8 cellular contexts compared by ENCODE assay signal in the genomic region with DNA sequence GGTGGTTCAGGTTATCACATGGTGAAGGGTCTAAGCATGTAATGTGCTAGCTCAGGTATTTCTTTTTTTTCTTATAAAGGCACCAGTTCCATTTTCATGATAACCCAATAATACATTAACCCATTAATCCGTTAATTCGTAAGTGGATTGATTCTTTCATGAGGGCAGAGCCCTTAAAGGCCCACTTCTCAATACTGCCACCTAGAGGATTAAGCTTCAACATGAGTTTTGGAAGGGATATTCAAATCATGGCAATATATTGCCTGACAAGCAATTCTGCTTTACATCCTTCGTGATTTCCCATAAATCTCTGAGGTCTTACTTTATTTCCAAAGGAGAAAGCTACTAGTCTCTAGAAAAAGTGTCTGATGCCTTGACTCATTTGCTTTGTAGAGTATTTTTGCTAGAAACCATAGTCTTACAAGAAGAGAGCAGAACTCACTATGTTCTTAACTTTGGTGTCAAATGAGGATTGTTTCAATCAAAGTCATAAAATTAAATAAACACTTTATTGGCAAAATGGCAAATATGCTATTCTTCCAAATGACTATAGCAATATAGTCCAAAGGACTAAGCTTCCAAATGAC.
A peak's percentile ranks its signal among the peaks of the same experiment; 100 is the strongest.
DNase-seq lines count a peak whose midpoint lies in the region; ATAC-seq and TF ChIP-seq lines count a peak whose summit lies in the region.

No MANE protein-coding gene starts in this region.

- no peak overlapping the region for H3K4me3 Mint-ChIP-seq in stimulated activated naive CD8-positive, alpha-beta T cell treated with anti-CD3 and anti-CD28 coated beads, Interleukin-15, amount 100 ng/mL, for 72 hours
- no peak overlapping the region for H3K4me3 Mint-ChIP-seq in activated CD8-positive, alpha-beta memory T cell treated with anti-CD3 and anti-CD28 coated beads, Interleukin-2, amount 10 ng/mL, durations not matched to agents 7 days and 5 days

- no peaks in the 10 kb centered on the region for H3K9me2 ChIP-seq in SU-DHL-6 (replicated peaks; ENCODE audit: insufficient read depth, low read length)

- no peaks in the 10 kb centered on the region for H3K9me3 Mint-ChIP-seq in stimulated activated naive CD8-positive, alpha-beta T cell treated with anti-CD3 and anti-CD28 coated beads, Interleukin-15, amount 100 ng/mL, for 72 hours
- H3K9me3 Mint-ChIP-seq in activated CD8-positive, alpha-beta memory T cell treated with anti-CD3 and anti-CD28 coated beads, Interleukin-2, amount 10 ng/mL, durations not matched to agents 7 days and 5 days (ENCODE audit: low read depth): no peaks in the 10 kb centered on the region

- H3K4me2 ChIP-seq in SU-DHL-6 (ENCODE audit: low read depth, low read length, poor library complexity, severe bottlenecking): no peak overlapping the region

- no peak for TF ChIP-seq EP300 in tibial nerve (IDR thresholded peaks at IDR 0.05)

- no peak overlapping the region for H3K27ac Mint-ChIP-seq in stimulated activated naive CD8-positive, alpha-beta T cell treated with anti-CD3 and anti-CD28 coated beads, Interleukin-15, amount 100 ng/mL, for 72 hours
- H3K27ac Mint-ChIP-seq in activated CD8-positive, alpha-beta memory T cell treated with anti-CD3 and anti-CD28 coated beads, Interleukin-2, amount 10 ng/mL, durations not matched to agents 7 days and 5 days: no peak overlapping the region

- no peaks in the 10 kb centered on the region for H3K79me2 ChIP-seq in SU-DHL-6 (ENCODE audit: insufficient read depth, low read length)

- no peaks in the 10 kb centered on the region for H3K36me3 Mint-ChIP-seq in activated CD8-positive, alpha-beta memory T cell treated with anti-CD3 and anti-CD28 coated beads, Interleukin-2, amount 10 ng/mL, durations not matched to agents 7 days and 5 days

- peaks cover 25% of the 10 kb centered on the region for H3K27me3 Mint-ChIP-seq in stimulated activated naive CD8-positive, alpha-beta T cell treated with anti-CD3 and anti-CD28 coated beads, Interleukin-15, amount 100 ng/mL, for 72 hours
- no peaks in the 10 kb centered on the region for H3K27me3 Mint-ChIP-seq in activated CD8-positive, alpha-beta memory T cell treated with anti-CD3 and anti-CD28 coated beads, Interleukin-2, amount 10 ng/mL, durations not matched to agents 7 days and 5 days

- CTCF ChIA-PET in activated CD8-positive, alpha-beta memory T cell treated with anti-CD3 and anti-CD28 coated beads, Interleukin-2, amount 10 ng/mL, durations not matched to agents 7 days and 5 days (lab: Charles Lee): interaction anchor here (0.8 to 1.9 kb wide), 9 partner anchors 9 to 504 kb away, joined by 3 to 5 read pairs (median 4); no protein-coding TSS in a partner anchor

- no peaks in the 10 kb centered on the region for H3K36me3 ChIP-seq in SU-DHL-6 (ENCODE audit: low read length)
- no peaks in the 10 kb centered on the region for H3K36me3 ChIP-seq in tibial nerve

- peak; percentile 59 for ATAC-seq in GM21576 (IDR thresholded peaks at IDR 0.05; ENCODE audit: unreplicated experiment)
- no peak for ATAC-seq in stimulated activated naive CD8-positive, alpha-beta T cell treated with anti-CD3 and anti-CD28 coated beads, Interleukin-15, amount 100 ng/mL, for 72 hours
- no peak for ATAC-seq in activated CD8-positive, alpha-beta memory T cell treated with anti-CD3 and anti-CD28 coated beads, Interleukin-2, amount 10 ng/mL, durations not matched to agents 7 days and 5 days

- no peak overlapping the region for H3K27ac ChIP-seq in SU-DHL-6 (ENCODE audit: low read depth, low read length)
- no peak overlapping the region for H3K27ac ChIP-seq in tibial nerve

- no peaks in the 10 kb centered on the region for H3K4me1 Mint-ChIP-seq in stimulated activated naive CD8-positive, alpha-beta T cell treated with anti-CD3 and anti-CD28 coated beads, Interleukin-15, amount 100 ng/mL, for 72 hours
- H3K4me1 Mint-ChIP-seq in activated CD8-positive, alpha-beta memory T cell treated with anti-CD3 and anti-CD28 coated beads, Interleukin-2, amount 10 ng/mL, durations not matched to agents 7 days and 5 days: no peaks in the 10 kb centered on the region

- no peak overlapping the region for H3K9ac ChIP-seq in SU-DHL-6 (ENCODE audit: low read length)

- TF ChIP-seq POLR2A in tibial nerve (IDR thresholded peaks at IDR 0.05): no peak

- H3K4me3 ChIP-seq in SU-DHL-6 (ENCODE audit: insufficient read depth, low read length, poor library complexity, severe bottlenecking): no peak overlapping the region
- H3K4me3 ChIP-seq in tibial nerve: no peak overlapping the region

- WGBS in tibial nerve, 2 donors: 11 to 14% methylated on average over 3 of the region's 3 CpGs

- H3F3A ChIP-seq in SU-DHL-6 (ENCODE audit: insufficient read depth): no peaks in the 10 kb centered on the region

- no peaks in the 10 kb centered on the region for H4K20me1 ChIP-seq in SU-DHL-6 (ENCODE audit: low read depth, low read length)

- no peaks in the 10 kb centered on the region for H3K27me3 ChIP-seq in SU-DHL-6 (ENCODE audit: low read length)
- H3K27me3 ChIP-seq in tibial nerve: no peaks in the 10 kb centered on the region

- DNase-seq in DMS79 treated with DMSO at 0.1 percent for 48 hours (lab: John Stamatoyannopoulos, UW) (peak; percentile 15), NCI-H1048 (lab: John Stamatoyannopoulos, UW) (peak; percentile 63), glomerular visceral epithelial cell (ENCODE audit: extremely low spot score) (peak; percentile 32), tibial nerve (ENCODE audit: low spot score in 2 of 2) (no peak)
- no peak for DNase-seq in stimulated activated naive CD8-positive, alpha-beta T cell treated with anti-CD3 and anti-CD28 coated beads, Interleukin-15, amount 100 ng/mL, for 72 hours
- no peak for DNase-seq in activated CD8-positive, alpha-beta memory T cell treated with anti-CD3 and anti-CD28 coated beads, Interleukin-2, amount 10 ng/mL, durations not matched to agents 7 days and 5 days

- H2AFZ ChIP-seq in SU-DHL-6 (ENCODE audit: low read depth, low read length, severe bottlenecking): no peak overlapping the region

- TF ChIP-seq CTCF in SU-DHL-6 (IDR thresholded peaks at IDR 0.05; ENCODE audit: insufficient read depth, low read length, poor library complexity, severe bottlenecking) (peak; percentile 61), tibial nerve (IDR thresholded peaks at IDR 0.05) (peak; percentile 53 to 62 (median 59))

- H3K4me1 ChIP-seq in tibial nerve: no peaks in the 10 kb centered on the region

- H3K9me3 ChIP-seq in SU-DHL-6 (ENCODE audit: insufficient read depth, low read length) (no peaks in the 10 kb centered on the region), tibial nerve (no peaks in the 10 kb centered on the region)

Comparison
In these comparisons a context has a peak if more than half of its experiments do, and no peak if none do; other contexts are left out.
1. DNase-seq: peak in DMS79 treated with DMSO at 0.1 percent for 48 hours (single experiment), NCI-H1048 (single experiment) and glomerular visceral epithelial cell (single experiment); none in tibial nerve (0 of 2), stimulated activated naive CD8-positive, alpha-beta T cell treated with anti-CD3 and anti-CD28 coated beads, Interleukin-15, amount 100 ng/mL, for 72 hours (0 of 2) and activated CD8-positive, alpha-beta memory T cell treated with anti-CD3 and anti-CD28 coated beads, Interleukin-2, amount 10 ng/mL, durations not matched to agents 7 days and 5 days (single experiment).